Comparison of ENCODE assay signal across 13 cellular contexts in the genomic region with DNA sequence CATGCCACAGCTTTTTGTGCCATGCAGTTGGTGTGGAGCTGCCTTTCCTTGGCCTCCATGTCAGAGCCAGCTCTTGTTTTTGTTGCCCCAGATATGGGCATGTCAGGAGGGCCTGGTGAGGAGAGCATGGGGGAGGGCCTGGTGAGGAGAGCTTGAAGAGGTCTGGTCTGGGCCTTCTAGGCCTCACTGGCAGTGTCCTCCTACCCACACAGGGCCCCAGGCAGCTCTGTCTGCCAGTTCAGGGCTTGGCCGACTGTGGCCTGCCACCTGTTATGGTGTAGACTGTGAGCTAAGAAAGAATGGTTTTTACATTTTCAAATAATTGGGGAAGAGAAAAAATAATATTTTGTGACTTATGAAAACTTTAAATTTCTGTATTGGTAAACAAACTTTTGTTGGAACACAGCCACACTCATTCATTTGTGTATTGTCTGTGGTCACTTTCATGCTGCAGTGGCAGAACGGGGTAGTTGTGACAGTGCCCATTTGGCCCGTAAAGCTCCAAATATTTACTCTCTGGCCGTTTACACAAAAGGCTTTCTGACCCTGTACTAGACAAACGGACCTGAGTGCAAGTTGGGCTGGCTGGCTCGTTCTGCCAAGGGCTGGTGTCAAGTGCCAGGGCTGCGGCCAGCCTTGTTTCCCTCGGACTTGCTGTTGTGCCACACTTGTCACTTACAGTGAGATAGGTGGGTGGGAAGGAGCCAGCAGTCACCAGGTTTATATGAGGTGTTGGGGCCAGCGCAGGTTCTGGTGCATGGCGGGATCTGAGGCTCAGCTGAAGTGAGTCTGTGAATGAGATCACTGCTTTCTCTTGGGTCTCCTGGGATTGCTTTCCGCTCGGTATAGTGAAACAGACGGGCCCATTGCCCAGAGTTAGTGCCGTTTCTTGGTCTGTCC. TPM values are rescaled to one million over a fixed set of nuclear protein-coding genes. Genes with fewer than 3 reads are reported as not detected.
DNase-seq lines count a peak whose midpoint lies in the region; ATAC-seq and TF ChIP-seq lines count a peak whose summit lies in the region.
"Had no signal": no experiment of that assay in that cellular context is flagged by ENCODE, and none has a peak within 500 bp of the region (broad histone marks: within the 10 kb centered on the region; RNA-seq: fewer than 3 reads in every experiment).

No MANE protein-coding gene starts in this region.

- peaks cover 4% of the 10 kb centered on the region for H3K79me1 ChIP-seq in H9 (ENCODE audit: insufficient read depth, low read depth, low read length, poor library complexity, severe bottlenecking)

- H3K9ac ChIP-seq in H9 (ENCODE audit: extremely low read depth, insufficient read length, low read length): no peak overlapping the region

- H2BK120ac ChIP-seq in H9 (ENCODE audit: low read depth, low read length, poor library complexity, severe bottlenecking): no peak overlapping the region

- H2BK15ac ChIP-seq in H9 (ENCODE audit: low read depth, low read length): no peak overlapping the region

- H3K56ac ChIP-seq in H9 (ENCODE audit: insufficient read length, low read depth, low read length): no peak overlapping the region

- H3K9me3 Mint-ChIP-seq in stimulated activated effector memory CD8-positive, alpha-beta T cell treated with anti-CD3 and anti-CD28 coated beads, Interleukin-12 subunit alpha, Interleukin-12 subunit beta, amount 100 ng/mL, for 72 hours: no peaks in the 10 kb centered on the region
- H3K9me3 Mint-ChIP-seq in H9: no peaks in the 10 kb centered on the region
- H3K9me3 Mint-ChIP-seq: activated naive CD4-positive, alpha-beta T cell treated with anti-CD3 and anti-CD28 coated beads for 36 hours; T-cell had no signal

- no peak overlapping the region for H4K8ac ChIP-seq in H9 (replicated peaks; ENCODE audit: insufficient read length, low read depth, low read length)

- no peak overlapping the region for H3T11ph ChIP-seq in H9 (ENCODE audit: low read length)

- no peak overlapping the region for H3K4ac ChIP-seq in H9 (ENCODE audit: low read depth, low read length)

- no peak overlapping the region for H3K4me3 Mint-ChIP-seq in stimulated activated effector memory CD8-positive, alpha-beta T cell treated with anti-CD3 and anti-CD28 coated beads, Interleukin-12 subunit alpha, Interleukin-12 subunit beta, amount 100 ng/mL, for 72 hours
- no peak overlapping the region for H3K4me3 Mint-ChIP-seq in H9
- H3K4me3 Mint-ChIP-seq: activated naive CD4-positive, alpha-beta T cell treated with anti-CD3 and anti-CD28 coated beads for 36 hours; T-cell had no signal

- H2BK5ac ChIP-seq in H9 (ENCODE audit: insufficient read length, low read length): no peak overlapping the region

- no peak overlapping the region for H3K4me2 ChIP-seq in H9 (ENCODE audit: insufficient read depth, insufficient read length, low read length)

- no peaks in the 10 kb centered on the region for H3K23me2 ChIP-seq in H9 (ENCODE audit: insufficient read length, low read depth, low read length, poor library complexity, severe bottlenecking)

- peaks cover 28% of the 10 kb centered on the region for H3K4me1 Mint-ChIP-seq in stimulated activated effector memory CD8-positive, alpha-beta T cell treated with anti-CD3 and anti-CD28 coated beads, Interleukin-12 subunit alpha, Interleukin-12 subunit beta, amount 100 ng/mL, for 72 hours
- H3K4me1 Mint-ChIP-seq in H9: peaks cover 3 to 7% of the 10 kb centered on the region in 2 experiments; a peak in 1 of 4 replicates

- no peak overlapping the region for H2BK20ac ChIP-seq in H9 (ENCODE audit: low read depth, low read length, poor library complexity, severe bottlenecking)

- peak overlapping the region; percentile 54 for H3K27ac ChIP-seq in cingulate gyrus (ENCODE audit: low read depth, low read length)
- H3K27ac ChIP-seq in H9 (ENCODE audit: insufficient read length, low read depth, low read length): no peak overlapping the region
- H3K27ac ChIP-seq: 22Rv1, testis had no signal

- H2BK12ac ChIP-seq in H9 (ENCODE audit: insufficient read length, low read depth, low read length): no peak overlapping the region

- no peak overlapping the region for H4K5ac ChIP-seq in H9 (ENCODE audit: insufficient read length, low read depth, low read length)

- H3K79me2 ChIP-seq in H9 (ENCODE audit: insufficient read depth, low read length): peaks cover 9% of the 10 kb centered on the region; the same call in 1 of the 2 replicates

- peaks cover 100% of the 10 kb centered on the region for H3K36me3 Mint-ChIP-seq in stimulated activated effector memory CD8-positive, alpha-beta T cell treated with anti-CD3 and anti-CD28 coated beads, Interleukin-12 subunit alpha, Interleukin-12 subunit beta, amount 100 ng/mL, for 72 hours
- peaks cover 50 to 82% (median 74%) of the 10 kb centered on the region in 3 experiments; a peak in 6 of 7 replicates for H3K36me3 Mint-ChIP-seq in H9 (ENCODE audit: insufficient read depth in 1 of 3, low read depth in 3 of 3)

- peak overlapping the region; percentile 66 for H3K27ac Mint-ChIP-seq in stimulated activated effector memory CD8-positive, alpha-beta T cell treated with anti-CD3 and anti-CD28 coated beads, Interleukin-12 subunit alpha, Interleukin-12 subunit beta, amount 100 ng/mL, for 72 hours
- H3K27ac Mint-ChIP-seq in H9: peak overlapping the region in 1 of 3 experiments; percentile 89; a peak in 1 of 7 replicates
- H3K27ac Mint-ChIP-seq: activated naive CD4-positive, alpha-beta T cell treated with anti-CD3 and anti-CD28 coated beads for 36 hours; T-cell had no signal

- no peak overlapping the region for H2AFZ ChIP-seq in H9 (ENCODE audit: low read length)

- no peaks in the 10 kb centered on the region for H3K27me3 Mint-ChIP-seq in H9 (ENCODE audit: low read depth)
- H3K27me3 Mint-ChIP-seq: T-cell had no signal

- no peak overlapping the region for H3K14ac ChIP-seq in H9 (ENCODE audit: insufficient read depth, low read length)

- H3K27me3 ChIP-seq in H9 (ENCODE audit: insufficient read depth, low read length): no peaks in the 10 kb centered on the region
- H3K27me3 ChIP-seq: testis had no signal

- WGBS in H9 (ENCODE audit: extremely low coverage, insufficient read length, low lambda C conversion rate): no CpG with 5 or more reads among the region's 14 CpGs

- H4K91ac ChIP-seq in H9 (ENCODE audit: insufficient read length, low read depth, low read length): no peak overlapping the region

- no peaks in the 10 kb centered on the region for H3K9me3 ChIP-seq in H9 (ENCODE audit: control insufficient read depth, low read depth, low read length)
- H3K9me3 ChIP-seq: testis had no signal

- TF ChIP-seq CTCF in H9 (conservative IDR thresholded peaks at IDR 0.05): no peak

- H2AK5ac ChIP-seq in H9 (ENCODE audit: insufficient read length, low read length): no peak overlapping the region

- ATAC-seq in stimulated activated effector memory CD8-positive, alpha-beta T cell treated with anti-CD3 and anti-CD28 coated beads, Interleukin-12 subunit alpha, Interleukin-12 subunit beta, amount 100 ng/mL, for 72 hours: no peak
- no peak for ATAC-seq in GM18519 (IDR thresholded peaks at IDR 0.05; ENCODE audit: low FRiP score, unreplicated experiment)
- ATAC-seq: T-cell had no signal

- peak; percentile 48 for DNase-seq in DMS153 (lab: John Stamatoyannopoulos, UW)
- no peak for DNase-seq in DMS153 treated with DMSO at 0.1 percent for 48 hours (lab: John Stamatoyannopoulos, UW; ENCODE audit: unreplicated experiment)
- DNase-seq in islet precursor cell: peak; percentile 55
- no peak for DNase-seq in stimulated activated effector memory CD8-positive, alpha-beta T cell treated with anti-CD3 and anti-CD28 coated beads, Interleukin-12 subunit alpha, Interleukin-12 subunit beta, amount 100 ng/mL, for 72 hours (ENCODE audit: low spot score in 2 of 2)
- no peak for DNase-seq in NCI-H2227 (lab: John Stamatoyannopoulos, UW; ENCODE audit: unreplicated experiment)
- no peak for DNase-seq in H9
- DNase-seq: activated CD4-positive, alpha-beta T cell treated with anti-CD3 and anti-CD28 coated beads, Interleukin-2, amount 50 U/mL, for 48 hours; activated naive CD4-positive, alpha-beta T cell treated with anti-CD3 and anti-CD28 coated beads for 36 hours; T-cell; testis had no signal

- no peak overlapping the region for H3K23ac ChIP-seq in H9 (ENCODE audit: insufficient read length, low read depth, low read length)

- H3K18ac ChIP-seq in H9 (ENCODE audit: insufficient read length, low read depth, low read length): no peak overlapping the region

- H4K20me1 ChIP-seq in H9 (ENCODE audit: control insufficient read depth, insufficient read depth, insufficient read length): peaks cover 3% of the 10 kb centered on the region

- H3K4me1 ChIP-seq in H9 (ENCODE audit: insufficient read depth, low read length): 0 out of 2 replicates have a peak, but pooled peaks cover 5% of the 10 kb centered on the region
- H3K4me1 ChIP-seq: testis had no signal

RNA-seq across cellular contexts. Expression of a gene that starts 18.2 kb away (rescaled TPM):
- 41.8 and 45.7 TPM in 2 replicates for total RNA-seq in H9 (2021)

RNA-seq across cellular contexts. Expression of a gene that starts 36.8 kb away (rescaled TPM):
- 9.5 and 9.6 TPM in 2 replicates for total RNA-seq in H9 (2021)

Comparison
In these comparisons a context has a peak if more than half of its experiments do, and no peak if none do; other contexts are left out.
1. DNase-seq: peak in DMS153 (single experiment) and islet precursor cell (single experiment); none in DMS153 treated with DMSO at 0.1 percent for 48 hours (single experiment), stimulated activated effector memory CD8-positive, alpha-beta T cell treated with anti-CD3 and anti-CD28 coated beads, Interleukin-12 subunit alpha, Interleukin-12 subunit beta, amount 100 ng/mL, for 72 hours (0 of 2), NCI-H2227 (single experiment) and H9 (single experiment).